In the genomic region with DNA sequence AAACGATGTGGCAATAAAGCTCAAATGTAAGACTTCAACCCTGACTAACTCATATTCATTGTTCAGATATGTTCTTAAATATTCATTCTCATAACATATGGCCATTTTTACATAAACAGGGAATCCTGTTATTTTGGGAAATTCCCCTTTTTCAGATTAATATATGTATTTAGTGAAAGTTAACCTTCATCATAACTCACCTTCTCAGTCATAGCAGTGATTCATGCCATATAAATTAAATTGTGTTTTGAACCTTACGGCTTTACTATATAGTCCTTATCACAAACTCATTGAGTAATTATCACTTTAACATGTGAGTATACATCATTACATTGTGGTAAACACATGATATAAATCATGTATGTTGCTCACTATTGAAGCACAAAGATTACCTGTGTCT, we compare ENCODE assay signal across 27 cellular contexts.
"Had no signal": no experiment of that assay in that cellular context is flagged by ENCODE, and none has a peak within 500 bp of the region (broad histone marks: within the 10 kb centered on the region; RNA-seq: fewer than 3 reads in every experiment).

No MANE protein-coding gene starts in this region.

- H3K4me3 Mint-ChIP-seq: dendritic cell treated with granulocyte-macrophage colony-stimulating factor and Interleukin-4, amounts not matched to agents 40 ng/mL and 50 ng/mL, for 4 days; effector memory CD8-positive, alpha-beta T cell; endodermal cell; immature natural killer cell; memory B cell had no signal

- H3K4me1 Mint-ChIP-seq: immature natural killer cell, memory B cell had no signal

- H3K79me2 ChIP-seq: hepatocyte had no signal

- H3K36me3 Mint-ChIP-seq: immature natural killer cell, memory B cell had no signal

- H3K36me3 ChIP-seq: colonic mucosa, esophagus squamous epithelium, gastroesophageal sphincter, heart left ventricle, left lung, lower lobe of right lung had no signal

- H3K27me3 Mint-ChIP-seq: dendritic cell treated with granulocyte-macrophage colony-stimulating factor and Interleukin-4, amounts not matched to agents 40 ng/mL and 50 ng/mL, for 4 days; effector memory CD8-positive, alpha-beta T cell; memory B cell had no signal

- FAIRE-seq: endometrium, endothelial cell of umbilical vein, frontal cortex had no signal

- H3K27ac Mint-ChIP-seq: dendritic cell treated with granulocyte-macrophage colony-stimulating factor and Interleukin-4, amounts not matched to agents 40 ng/mL and 50 ng/mL, for 4 days; effector memory CD8-positive, alpha-beta T cell; endodermal cell; immature natural killer cell; memory B cell had no signal

- DNase-seq: cerebellar nuclear complex; colonic mucosa; cortex of kidney; effector CD8-positive, alpha-beta T cell; effector memory CD8-positive, alpha-beta T cell; endodermal cell; erythroblast; esophagus squamous epithelium; foreskin fibroblast; heart left ventricle; hypothalamus; immature natural killer cell; islet precursor cell; left cardiac atrium; left lung; left ventricle myocardium superior; lower lobe of right lung; mesendoderm; midbrain had no signal

- H3K27me3 ChIP-seq: colonic mucosa, esophagus squamous epithelium, gastroesophageal sphincter, heart left ventricle, hepatocyte, left lung had no signal

- ATAC-seq: effector memory CD8-positive, alpha-beta T cell; esophagus mucosa; gastroesophageal sphincter; heart left ventricle; left cardiac atrium; left lung; left ventricle myocardium superior; lower lobe of right lung had no signal

- H2AFZ ChIP-seq: hepatocyte had no signal

- H3K9me3 ChIP-seq: colonic mucosa, esophagus squamous epithelium, gastroesophageal sphincter, heart left ventricle, left lung, lower lobe of right lung had no signal

- H3K4me1 ChIP-seq: colonic mucosa, esophagus squamous epithelium, gastroesophageal sphincter, heart left ventricle, left lung, lower lobe of right lung had no signal

- H3K9me3 Mint-ChIP-seq: dendritic cell treated with granulocyte-macrophage colony-stimulating factor and Interleukin-4, amounts not matched to agents 40 ng/mL and 50 ng/mL, for 4 days; endodermal cell had no signal

- H3K4me3 ChIP-seq: colonic mucosa, esophagus squamous epithelium, gastroesophageal sphincter, heart left ventricle, hepatocyte, left lung, lower lobe of right lung had no signal

- H3K4me2 ChIP-seq: hepatocyte had no signal

- H3K27ac ChIP-seq: colonic mucosa, esophagus squamous epithelium, gastroesophageal sphincter, heart left ventricle, hepatocyte, left lung, lower lobe of right lung had no signal
